In the genomic region with DNA sequence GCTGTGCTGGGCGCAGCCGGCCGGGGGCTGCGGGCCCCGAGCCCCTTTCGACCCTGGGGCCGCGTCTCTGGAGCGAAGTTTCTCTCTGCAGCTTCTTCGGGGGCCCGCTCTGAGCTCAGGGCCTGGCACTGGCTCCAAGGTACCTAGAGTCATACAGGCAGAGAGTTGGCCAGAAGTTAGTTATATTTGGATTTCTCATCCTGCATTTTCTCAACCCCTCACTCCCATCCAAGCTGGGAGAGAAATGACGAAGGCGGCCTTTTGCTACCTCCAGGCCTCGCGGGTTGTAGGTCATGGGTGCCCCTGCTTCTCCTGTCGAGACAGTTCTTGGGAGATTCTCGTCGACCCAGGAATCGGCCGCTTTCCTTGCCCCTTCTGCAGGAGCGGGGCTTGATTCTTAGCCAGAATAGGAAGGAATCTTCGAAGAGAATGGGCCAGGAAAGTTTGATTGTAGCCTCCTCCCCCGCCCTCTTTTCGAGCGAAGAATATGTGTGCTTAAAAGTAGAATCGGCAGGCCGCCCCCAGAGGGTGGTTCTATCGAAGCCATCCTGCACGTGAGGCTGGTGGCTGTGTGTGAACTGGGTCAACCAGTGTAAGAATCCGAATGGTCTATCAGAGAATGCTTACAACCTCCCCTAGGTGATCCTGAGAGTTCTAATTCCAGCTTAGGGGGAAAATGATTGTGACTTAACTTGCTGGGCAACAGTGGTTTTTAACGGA, we compare ENCODE assay signal across 8 cellular contexts. TPM values are rescaled to one million over a fixed set of nuclear protein-coding genes. Genes with fewer than 3 reads are reported as not detected.
DNase-seq lines count a peak whose midpoint lies in the region; TF ChIP-seq lines count a peak whose summit lies in the region.

No MANE protein-coding gene starts in this region.

- in situ Hi-C loops in ACHN (cut with HindIII; ENCODE audit: low pct_ligation_motif_present, low pct_unique_long_range_greater_than_20kb, low sequenced_read_pairs): no loop called here

- H3K4me1 ChIP-seq in HUES48 (ENCODE audit: control insufficient read depth, insufficient read depth, low read length): peaks cover 31% of the 10 kb centered on the region

- peak overlapping the region; percentile 71 for H3K9ac ChIP-seq in HUES48 (ENCODE audit: low read depth, low read length)

- no peaks in the 10 kb centered on the region for H3K27me3 ChIP-seq in HUES48 (ENCODE audit: control insufficient read depth, insufficient read depth, low read length)

- H3K9me3 ChIP-seq in HUES48 (ENCODE audit: control insufficient read depth, insufficient read depth, low read length): no peaks in the 10 kb centered on the region

- H3K36me3 ChIP-seq in HUES48 (ENCODE audit: control insufficient read depth, insufficient read depth, low read length): no peaks in the 10 kb centered on the region

- H3K27ac ChIP-seq in HUES48 (ENCODE audit: low read depth, low read length): peak overlapping the region; percentile 86

- H3K4me3 ChIP-seq in HUES48 (ENCODE audit: low read depth, low read length): peak overlapping the region; percentile 77
- peak overlapping the region; percentile 80 for H3K4me3 ChIP-seq in fibroblast of the aortic adventitia (ENCODE audit: low read depth, low read length)

- TF ChIP-seq CTCF in fibroblast of the aortic adventitia (IDR thresholded peaks at IDR 0.05; ENCODE audit: insufficient read depth, low read length): no peak

- DNase-seq in ACHN: peak; percentile 40
- DNase-seq in activated T-cell treated with anti-CD3 and anti-CD28 coated beads, Interleukin-2, amount 50 U/mL, for 1 hour: peak; percentile 37
- DNase-seq in fibroblast of the aortic adventitia (ENCODE audit: low read depth): peak; percentile 24
- DNase-seq in retina: peak; percentile 54
- DNase-seq in putamen (ENCODE audit: low spot score): no peak
- DNase-seq in dedifferentiated amniotic fluid mesenchymal stem cell (ENCODE audit: extremely low spot score): no peak
- DNase-seq in HK-2 (ENCODE audit: unreplicated experiment): no peak

RNA-seq across cellular contexts. Expression of a gene that starts 0.8 kb away (rescaled TPM):
- 77.1 and 135 TPM in 2 replicates for total RNA-seq in fibroblast of the aortic adventitia (ENCODE audit: low replicate concordance)

RNA-seq across cellular contexts. Expression of a gene that starts 22.5 kb away (rescaled TPM):
- 18.2 and 19.8 TPM in 2 replicates for total RNA-seq in fibroblast of the aortic adventitia (ENCODE audit: low replicate concordance)

RNA-seq across cellular contexts. Expression of a gene that starts 37.9 kb away (rescaled TPM):
- 7.5 and 7.8 TPM in 2 replicates for total RNA-seq in fibroblast of the aortic adventitia (ENCODE audit: low replicate concordance)

RNA-seq across cellular contexts. Expression of a gene that starts 47.3 kb away (rescaled TPM):
- total RNA-seq in fibroblast of the aortic adventitia (ENCODE audit: low replicate concordance): 0.54 TPM in 1 of 2 replicates, not detected in the other

Comparison
In these comparisons a context has a peak if more than half of its experiments do, and no peak if none do; other contexts are left out.
1. DNase-seq: peak in ACHN (single experiment), activated T-cell treated with anti-CD3 and anti-CD28 coated beads, Interleukin-2, amount 50 U/mL, for 1 hour (single experiment), fibroblast of the aortic adventitia (single experiment) and retina (single experiment); none in putamen (single experiment), dedifferentiated amniotic fluid mesenchymal stem cell (single experiment) and HK-2 (single experiment).